In the genomic region with DNA sequence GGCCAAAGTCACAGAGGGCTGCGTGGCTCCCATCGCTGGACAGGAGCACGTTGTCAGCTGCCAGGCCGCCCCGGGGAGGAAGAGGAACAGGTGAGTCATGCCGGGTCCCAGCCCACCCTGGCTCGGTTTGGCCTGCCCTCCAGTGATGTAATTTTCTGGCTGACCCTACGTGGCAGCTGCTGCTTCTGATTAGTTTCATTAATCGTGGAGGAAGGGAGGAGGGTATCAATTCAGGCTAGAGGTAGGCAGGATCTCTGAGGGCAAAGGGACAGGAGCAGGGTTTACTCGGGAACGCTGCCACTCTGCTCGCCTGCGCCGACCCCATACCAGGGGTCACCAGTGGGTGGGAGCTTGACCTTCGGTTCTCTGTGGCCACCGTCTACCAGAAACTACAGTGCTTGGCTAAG, we compare ENCODE assay signal across 24 cellular contexts. TPM values are rescaled to one million over a fixed set of nuclear protein-coding genes. Genes with fewer than 3 reads are reported as not detected.
A peak's percentile ranks its signal among the peaks of the same experiment; 100 is the strongest.
DNase-seq lines count a peak whose midpoint lies in the region; ATAC-seq, FAIRE-seq and TF ChIP-seq lines count a peak whose summit lies in the region.
"Had no signal": no experiment of that assay in that cellular context is flagged by ENCODE, and none has a peak within 500 bp of the region (broad histone marks: within the 10 kb centered on the region; RNA-seq: fewer than 3 reads in every experiment).

No MANE protein-coding gene starts in this region.

- peak overlapping the region; percentile 69 to 73 for H3K27ac ChIP-seq in liver (ENCODE audit: low read depth in 1 of 2, low read length in 2 of 2)
- H3K27ac ChIP-seq in HepG2 (ENCODE audit: extremely low read length, insufficient read depth, low read length), result no peak overlapping the region
- H3K27ac ChIP-seq: HL-60, pancreas, vagina had no signal

- FAIRE-seq in HepG2 (lab: Jason Lieb, UNC), result no peak
- FAIRE-seq: H54, pancreas had no signal

- WGBS in liver, result 43% methylated on average over 16 of the region's 16 CpGs
- WGBS in HepG2 (ENCODE audit: low lambda C conversion rate), result 98% methylated on average over 15 of the region's 16 CpGs

- no peak for DNase-seq in HepG2 (ENCODE audit: low spot score)
- no peak for DNase-seq in T-helper 17 cell
- DNase-seq in islet precursor cell, result peak; percentile 54
- no peak for DNase-seq in HPDE6-E6E7 (ENCODE audit: extremely low spot score)
- no peak for DNase-seq in SHP77 treated with DMSO at 0.1 percent for 48 hours (lab: John Stamatoyannopoulos, UW)
- DNase-seq: CD4-positive, alpha-beta T cell; effector memory CD8-positive, alpha-beta T cell; esophagus squamous epithelium; kidney glomerular epithelial cell; MM.1S; NCI-H1694; pancreas; substantia nigra had no signal

- CTCF ChIA-PET in HepG2 (lab: Yijun Ruan, JAX; ENCODE audit: low intra/inter-chr PET ratio, low total read pairs), result interaction anchor here (1.4 kb wide), 1 partner anchor 112 kb away, joined by 4 read pairs; no protein-coding TSS in a partner anchor

- POLR2A ChIA-PET in HepG2 (lab: Yijun Ruan, JAX), result no interaction called here

- no peaks in the 10 kb centered on the region for H3K9me3 ChIP-seq in liver (ENCODE audit: control insufficient read depth in 4 of 4, low read length in 3 of 4)
- H3K9me3 ChIP-seq in HepG2 (ENCODE audit: low read length), result no peaks in the 10 kb centered on the region
- H3K9me3 ChIP-seq in T-helper 17 cell (ENCODE audit: control insufficient read depth, low read length, poor library complexity, severe bottlenecking), result no peaks in the 10 kb centered on the region
- H3K9me3 ChIP-seq: esophagus squamous epithelium, pancreas, vagina had no signal

- no peaks in the 10 kb centered on the region for H4K20me1 ChIP-seq in HepG2 (ENCODE audit: insufficient read depth, low read length)

- TF ChIP-seq POLR2A in HepG2 (IDR thresholded peaks at IDR 0.05; ENCODE audit: insufficient read depth in 1 of 2, low read depth in 2 of 2, low read length in 2 of 2), result no peak

- H3K36me3 Mint-ChIP-seq in T-helper 17 cell (ENCODE audit: low read depth), result no peaks in the 10 kb centered on the region
- H3K36me3 Mint-ChIP-seq in stimulated activated memory B cell treated with anti-CD40 and anti-IgM and Interleukin-4, amounts not matched to agents 10 μg/mL and 1 μg/mL and 100 μg/mL, for 72 hours, result peaks cover 43% of the 10 kb centered on the region

- H3K4me1 ChIP-seq in liver (ENCODE audit: control insufficient read depth in 4 of 4, insufficient read depth in 4 of 4, low read length in 3 of 4) (peaks cover 14 to 42% (median 35%) of the 10 kb centered on the region in 4 donors), HepG2 (ENCODE audit: insufficient read depth, low read length) (peaks cover 17% of the 10 kb centered on the region)

- no peak overlapping the region for H3K9ac ChIP-seq in liver (ENCODE audit: low read depth in 1 of 2, low read length in 2 of 2)
- no peak overlapping the region for H3K9ac ChIP-seq in HepG2 (ENCODE audit: insufficient read depth, low read depth, low read length)

- in situ Hi-C loops in HepG2 (cut with HindIII; ENCODE audit: extremely low pct_ligation_motif_present, low pct_unique_long_range_greater_than_20kb), result no loop called here

- no peak overlapping the region for H3K4me3 Mint-ChIP-seq in T-helper 17 cell
- no peak overlapping the region for H3K4me3 Mint-ChIP-seq in stimulated activated memory B cell treated with anti-CD40 and anti-IgM and Interleukin-4, amounts not matched to agents 10 μg/mL and 1 μg/mL and 100 μg/mL, for 72 hours
- H3K4me3 Mint-ChIP-seq: brain; CD4-positive, alpha-beta T cell; effector memory CD8-positive, alpha-beta T cell; nephron had no signal

- TF ChIP-seq EP300 in HepG2 (IDR thresholded peaks at IDR 0.05; ENCODE audit: low read depth in 2 of 2, low read length in 2 of 2) (no peak), HepG2 (CRISPR knock-in tag; IDR thresholded peaks at IDR 0.05; ENCODE audit: borderline replicate concordance) (no peak)

- H3K79me2 ChIP-seq in HepG2 (ENCODE audit: insufficient read depth, low read length), result no peaks in the 10 kb centered on the region

- H3K4me1 Mint-ChIP-seq in T-helper 17 cell, result peaks cover 9% of the 10 kb centered on the region
- H3K4me1 Mint-ChIP-seq in stimulated activated memory B cell treated with anti-CD40 and anti-IgM and Interleukin-4, amounts not matched to agents 10 μg/mL and 1 μg/mL and 100 μg/mL, for 72 hours, result peaks cover 30% of the 10 kb centered on the region

- no peak overlapping the region for H2AFZ ChIP-seq in HepG2 (ENCODE audit: low read length)

- H3K9me3 Mint-ChIP-seq in stimulated activated memory B cell treated with anti-CD40 and anti-IgM and Interleukin-4, amounts not matched to agents 10 μg/mL and 1 μg/mL and 100 μg/mL, for 72 hours, result no peaks in the 10 kb centered on the region
- H3K9me3 Mint-ChIP-seq: brain; CD4-positive, alpha-beta T cell; effector memory CD8-positive, alpha-beta T cell; nephron had no signal

- no peak overlapping the region for H3K4me2 ChIP-seq in HepG2 (ENCODE audit: low read depth, low read length)

- H3K27me3 ChIP-seq in liver (ENCODE audit: control insufficient read depth in 4 of 4, insufficient read depth in 4 of 4, low read length in 3 of 4), result no peaks in the 10 kb centered on the region
- no peaks in the 10 kb centered on the region for H3K27me3 ChIP-seq in HepG2 (ENCODE audit: control insufficient read depth in 1 of 2, insufficient read depth in 2 of 2, low read length in 2 of 2)
- H3K27me3 ChIP-seq: esophagus squamous epithelium, pancreas, vagina had no signal

- peak overlapping the region; percentile 37 for H3K27ac Mint-ChIP-seq in T-helper 17 cell
- no peak overlapping the region for H3K27ac Mint-ChIP-seq in stimulated activated memory B cell treated with anti-CD40 and anti-IgM and Interleukin-4, amounts not matched to agents 10 μg/mL and 1 μg/mL and 100 μg/mL, for 72 hours
- H3K27ac Mint-ChIP-seq: CD4-positive, alpha-beta T cell; nephron had no signal

- no peak overlapping the region for H3K4me3 ChIP-seq in liver (ENCODE audit: low read depth in 1 of 3, low read length in 3 of 3)
- no peak overlapping the region for H3K4me3 ChIP-seq in HepG2 (replicated peaks in 1 of 3; ENCODE audit: insufficient read depth in 1 of 3, low read depth in 2 of 3, low read length in 3 of 3)
- H3K4me3 ChIP-seq: esophagus squamous epithelium, pancreas, vagina had no signal

- intact Hi-C loops in HepG2 (cut with micrococcal nuclease; ENCODE audit: unreplicated experiment), result no loop called here

- H3K36me3 ChIP-seq in liver (ENCODE audit: control insufficient read depth in 4 of 4, insufficient read depth in 3 of 4, low read depth in 1 of 4, low read length in 3 of 4), result peaks cover 10 to 23% (median 21%) of the 10 kb centered on the region in 4 donors
- peaks cover 13 to 35% of the 10 kb centered on the region in 2 experiments; a peak in 4 of 5 replicates for H3K36me3 ChIP-seq in HepG2 (replicated peaks in 1 of 2; ENCODE audit: control insufficient read depth in 1 of 2, insufficient read depth in 2 of 2, low read length in 2 of 2)

- TF ChIP-seq RAD21 in liver (IDR thresholded peaks at IDR 0.05), result peak; percentile 33 to 38
- TF ChIP-seq RAD21 in HepG2 (CRISPR knock-in tag; IDR thresholded peaks at IDR 0.05), result no peak

- ATAC-seq in HepG2 (no peak), T-helper 17 cell (no peak)
- no peak for ATAC-seq in stimulated activated memory B cell treated with anti-CD40 and anti-IgM and Interleukin-4, amounts not matched to agents 10 μg/mL and 1 μg/mL and 100 μg/mL, for 72 hours
- ATAC-seq: activated CD4-positive, CD25-positive, alpha-beta regulatory T cell treated with anti-CD3 and anti-CD28 coated beads, Interleukin-2, amount 50 U/mL, for 24 hours; effector memory CD8-positive, alpha-beta T cell; pancreas; sciatic nerve had no signal

- no peak for TF ChIP-seq CTCF in liver (IDR thresholded peaks at IDR 0.05; ENCODE audit: low read depth, low read length, missing input control)
- no peak for TF ChIP-seq CTCF in HepG2 (CRISPR knock-in tag; IDR thresholded peaks at IDR 0.05)

- H3K27me3 Mint-ChIP-seq in T-helper 17 cell, result no peaks in the 10 kb centered on the region
- H3K27me3 Mint-ChIP-seq in stimulated activated memory B cell treated with anti-CD40 and anti-IgM and Interleukin-4, amounts not matched to agents 10 μg/mL and 1 μg/mL and 100 μg/mL, for 72 hours, result no peaks in the 10 kb centered on the region
- H3K27me3 Mint-ChIP-seq: brain; CD4-positive, alpha-beta T cell; effector memory CD8-positive, alpha-beta T cell had no signal

- BruUV-seq in HepG2 (replicated peaks; lab: Mats Ljungman, UMichigan), result no TSS peak

RNA-seq across cellular contexts. Expression of a gene that starts 11.7 kb away (rescaled TPM):
- not detected for total RNA-seq in liver
- not detected for polyA plus RNA-seq in liver
- not detected in 2 replicates for total RNA-seq in HepG2 (2016; rRNA removed; fragmentation: Illumina TruSeq; extraction: Trizol)
- total RNA-seq in HepG2 (2016; cell fraction: cytosol; rRNA removed; fragmentation: Illumina TruSeq; extraction: Trizol; ENCODE audit: low read depth), result not detected in 2 replicates
- total RNA-seq in HepG2 (2016; cell fraction: insoluble cytoplasmic fraction; rRNA removed; fragmentation: Illumina TruSeq; extraction: Trizol), result not detected in 2 replicates
- not detected in 2 replicates for total RNA-seq in HepG2 (2016; cell fraction: membrane; rRNA removed; fragmentation: Illumina TruSeq; extraction: Trizol)
- total RNA-seq in HepG2 (2016; cell fraction: nucleus; rRNA removed; fragmentation: Illumina TruSeq; extraction: Trizol), result not detected in 2 replicates
- not detected in 2 replicates for polyA plus RNA-seq in HepG2 (2011; rRNA removed)
- not detected in 2 replicates for polyA plus RNA-seq in HepG2 (2011; cell fraction: cytosol; rRNA removed)
- not detected in 2 replicates for polyA plus RNA-seq in HepG2 (2011; cell fraction: nucleus; rRNA removed)
- polyA plus RNA-seq in HepG2 (2012), result not detected in 2 replicates
- polyA plus RNA-seq in HepG2 (2016; cell fraction: cytosol; fragmentation: Illumina TruSeq; extraction: Trizol; ENCODE audit: low read depth), result not detected in 2 replicates
- polyA plus RNA-seq in HepG2 (2016; cell fraction: insoluble cytoplasmic fraction; fragmentation: Illumina TruSeq; extraction: Trizol; ENCODE audit: low read depth), result not detected in 2 replicates
- not detected in 2 replicates for polyA plus RNA-seq in HepG2 (2016; cell fraction: membrane; fragmentation: Illumina TruSeq; extraction: Trizol; ENCODE audit: low read depth)
- not detected in 2 replicates for polyA plus RNA-seq in HepG2 (2016; cell fraction: nucleus; fragmentation: Illumina TruSeq; extraction: Trizol; ENCODE audit: insufficient read depth, low read depth)
- polyA minus RNA-seq in HepG2 (2011; rRNA and poly(A)+ RNA removed; ENCODE audit: low replicate concordance), result not detected in 2 replicates
- polyA minus RNA-seq in HepG2 (2011; cell fraction: cytosol; rRNA and poly(A)+ RNA removed), result not detected in 2 replicates
- polyA minus RNA-seq in HepG2 (2011; cell fraction: nucleus; rRNA and poly(A)+ RNA removed), result not detected in 2 replicates
- total RNA-seq in T-helper 17 cell, result under 1 TPM in 1 of 2 donors, not detected in 1; 0.17 TPM
- total RNA-seq: esophagus squamous epithelium, G401, glomerular endothelial cell, sciatic nerve, vagina had no signal

RNA-seq across cellular contexts. Expression of a gene that starts 43.3 kb away (rescaled TPM):
- total RNA-seq in liver (1 to 10 TPM; 1.2 to 7.8 TPM), HepG2 (2016; rRNA removed; fragmentation: Illumina TruSeq; extraction: Trizol) (1.2 and 2.6 TPM in 2 replicates), T-helper 17 cell (10 to 100 TPM; 43.8 to 49.1 TPM)
- polyA plus RNA-seq in liver (1 to 10 TPM; 2.2 to 6.1 TPM), HepG2 (2011; rRNA removed) (2.6 and 4.0 TPM in 2 replicates)
- total RNA-seq in HepG2 (2016; cell fraction: cytosol; rRNA removed; fragmentation: Illumina TruSeq; extraction: Trizol; ENCODE audit: low read depth), result 2.1 and 2.5 TPM in 2 replicates
- 1.1 and 2.6 TPM in 2 replicates for total RNA-seq in HepG2 (2016; cell fraction: insoluble cytoplasmic fraction; rRNA removed; fragmentation: Illumina TruSeq; extraction: Trizol)
- total RNA-seq in HepG2 (2016; cell fraction: membrane; rRNA removed; fragmentation: Illumina TruSeq; extraction: Trizol), result 2.1 and 2.4 TPM in 2 replicates
- total RNA-seq in HepG2 (2016; cell fraction: nucleus; rRNA removed; fragmentation: Illumina TruSeq; extraction: Trizol), result 3.1 and 3.3 TPM in 2 replicates
- 1.8 and 2.4 TPM in 2 replicates for polyA plus RNA-seq in HepG2 (2011; cell fraction: cytosol; rRNA removed)
- polyA plus RNA-seq in HepG2 (2011; cell fraction: nucleus; rRNA removed), result 10.1 and 10.7 TPM in 2 replicates
- polyA plus RNA-seq in HepG2 (2012), result 1.6 and 2.1 TPM in 2 replicates
- polyA plus RNA-seq in HepG2 (2016; cell fraction: cytosol; fragmentation: Illumina TruSeq; extraction: Trizol; ENCODE audit: low read depth), result 1.6 and 2.0 TPM in 2 replicates
- polyA plus RNA-seq in HepG2 (2016; cell fraction: insoluble cytoplasmic fraction; fragmentation: Illumina TruSeq; extraction: Trizol; ENCODE audit: low read depth), result 1.3 and 1.9 TPM in 2 replicates
- 1.6 and 2.3 TPM in 2 replicates for polyA plus RNA-seq in HepG2 (2016; cell fraction: membrane; fragmentation: Illumina TruSeq; extraction: Trizol; ENCODE audit: low read depth)
- polyA plus RNA-seq in HepG2 (2016; cell fraction: nucleus; fragmentation: Illumina TruSeq; extraction: Trizol; ENCODE audit: insufficient read depth, low read depth), result 10.6 and 10.8 TPM in 2 replicates
- 2.2 and 7.2 TPM in 2 replicates for polyA minus RNA-seq in HepG2 (2011; rRNA and poly(A)+ RNA removed; ENCODE audit: low replicate concordance)
- 0.40 and 0.44 TPM in 2 replicates for polyA minus RNA-seq in HepG2 (2011; cell fraction: cytosol; rRNA and poly(A)+ RNA removed)
- 3.2 and 3.7 TPM in 2 replicates for polyA minus RNA-seq in HepG2 (2011; cell fraction: nucleus; rRNA and poly(A)+ RNA removed)

RNA-seq across cellular contexts. Expression of a gene that starts 51.9 kb away (rescaled TPM):
- total RNA-seq in liver (1 to 10 TPM; 7.0 to 7.4 TPM), HepG2 (2016; rRNA removed; fragmentation: Illumina TruSeq; extraction: Trizol) (0.39 and 0.53 TPM in 2 replicates), T-helper 17 cell (100 to 1,000 TPM; 509 to 550 TPM)
- polyA plus RNA-seq in liver (1 to 10 TPM; 1.5 to 2.7 TPM), HepG2 (2011; rRNA removed) (0.70 and 1.1 TPM in 2 replicates)
- total RNA-seq in HepG2 (2016; cell fraction: cytosol; rRNA removed; fragmentation: Illumina TruSeq; extraction: Trizol; ENCODE audit: low read depth), result 0.61 TPM in 1 of 2 replicates, not detected in the other
- 0.12 and 0.41 TPM in 2 replicates for total RNA-seq in HepG2 (2016; cell fraction: insoluble cytoplasmic fraction; rRNA removed; fragmentation: Illumina TruSeq; extraction: Trizol)
- 0.48 and 0.74 TPM in 2 replicates for total RNA-seq in HepG2 (2016; cell fraction: membrane; rRNA removed; fragmentation: Illumina TruSeq; extraction: Trizol)
- 0.56 and 0.63 TPM in 2 replicates for total RNA-seq in HepG2 (2016; cell fraction: nucleus; rRNA removed; fragmentation: Illumina TruSeq; extraction: Trizol)
- polyA plus RNA-seq in HepG2 (2011; cell fraction: cytosol; rRNA removed), result 0.38 and 0.48 TPM in 2 replicates
- 4.9 and 6.1 TPM in 2 replicates for polyA plus RNA-seq in HepG2 (2011; cell fraction: nucleus; rRNA removed)
- 0.78 and 1.2 TPM in 2 replicates for polyA plus RNA-seq in HepG2 (2012)
- polyA plus RNA-seq in HepG2 (2016; cell fraction: cytosol; fragmentation: Illumina TruSeq; extraction: Trizol; ENCODE audit: low read depth), result 0.27 TPM in 1 of 2 replicates, not detected in the other
- 0.37 and 0.69 TPM in 2 replicates for polyA plus RNA-seq in HepG2 (2016; cell fraction: insoluble cytoplasmic fraction; fragmentation: Illumina TruSeq; extraction: Trizol; ENCODE audit: low read depth)
- 0.31 and 0.37 TPM in 2 replicates for polyA plus RNA-seq in HepG2 (2016; cell fraction: membrane; fragmentation: Illumina TruSeq; extraction: Trizol; ENCODE audit: low read depth)
- polyA plus RNA-seq in HepG2 (2016; cell fraction: nucleus; fragmentation: Illumina TruSeq; extraction: Trizol; ENCODE audit: insufficient read depth, low read depth), result 1.9 and 2.6 TPM in 2 replicates
- polyA minus RNA-seq in HepG2 (2011; rRNA and poly(A)+ RNA removed; ENCODE audit: low replicate concordance), result 0.68 and 17.4 TPM in 2 replicates
- polyA minus RNA-seq in HepG2 (2011; cell fraction: cytosol; rRNA and poly(A)+ RNA removed), result 0.69 TPM in 1 of 2 replicates, not detected in the other
- 0.77 and 1.4 TPM in 2 replicates for polyA minus RNA-seq in HepG2 (2011; cell fraction: nucleus; rRNA and poly(A)+ RNA removed)

Comparison
In these comparisons a context has a peak if more than half of its experiments do, and no peak if none do; other contexts are left out.
1. RNA of a gene that starts 43.3 kb away (total RNA-seq): 43.8 to 49.1 TPM in T-helper 17 cell; 1.2 to 7.8 TPM in liver and 1.1 to 3.3 TPM in HepG2; every median in the first group is over 4 times any median in the second.
2. RNA of a gene that starts 51.9 kb away (total RNA-seq): 509 to 550 TPM in T-helper 17 cell; 7.0 to 7.4 TPM in liver and 0.12 to 0.74 TPM in HepG2; every median in the first group is over 10 times any median in the second.